ENCODE assay signal across 8 cellular contexts in the genomic region with DNA sequence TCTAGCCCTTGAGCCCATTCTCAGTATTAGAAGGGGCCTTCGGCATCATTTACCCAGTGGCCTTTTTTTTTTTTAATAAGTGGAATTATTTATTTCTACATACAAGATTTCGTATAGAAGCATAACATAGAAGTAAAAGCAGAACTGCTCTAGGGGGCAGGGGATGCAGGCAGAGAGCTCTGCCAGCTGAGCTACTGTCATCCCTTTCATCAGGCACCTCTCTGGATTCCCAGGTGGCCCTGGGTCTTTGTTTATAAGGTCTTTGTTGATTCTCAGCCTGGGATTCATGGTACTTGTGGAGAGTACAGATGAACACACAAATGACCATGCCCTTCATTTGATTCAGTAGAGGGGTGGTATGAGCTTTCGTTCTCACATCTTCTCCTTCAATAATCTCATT.
DNase-seq lines count a peak whose midpoint lies in the region; ATAC-seq and TF ChIP-seq lines count a peak whose summit lies in the region.

No MANE protein-coding gene starts in this region.

- TF ChIP-seq CTCF in chondrocyte (IDR thresholded peaks at IDR 0.05) (no peak), nephron progenitor cell (IDR thresholded peaks at IDR 0.05) (no peak)

- no peak overlapping the region for H3K4me3 Mint-ChIP-seq in chondrocyte (ENCODE audit: unreplicated experiment)
- no peak overlapping the region for H3K4me3 Mint-ChIP-seq in nephron progenitor cell
- H3K4me3 Mint-ChIP-seq in activated T-helper 17 cell treated with anti-CD3 and anti-CD28 coated beads, Interleukin-2, amount 50 U/mL, for 72 hours = no peak overlapping the region

- H3K9me3 Mint-ChIP-seq in chondrocyte (ENCODE audit: low read depth) (no peaks in the 10 kb centered on the region), nephron progenitor cell (no peaks in the 10 kb centered on the region)
- H3K9me3 Mint-ChIP-seq in activated T-helper 17 cell treated with anti-CD3 and anti-CD28 coated beads, Interleukin-2, amount 50 U/mL, for 72 hours = no peaks in the 10 kb centered on the region

- H3K4me1 Mint-ChIP-seq in chondrocyte (ENCODE audit: low read depth) = peaks cover 54% of the 10 kb centered on the region
- H3K4me1 Mint-ChIP-seq in nephron progenitor cell = peaks cover 13% of the 10 kb centered on the region
- peaks cover 21% of the 10 kb centered on the region for H3K4me1 Mint-ChIP-seq in activated T-helper 17 cell treated with anti-CD3 and anti-CD28 coated beads, Interleukin-2, amount 50 U/mL, for 72 hours

- H3K27me3 Mint-ChIP-seq in chondrocyte (ENCODE audit: low read depth) (no peaks in the 10 kb centered on the region), nephron progenitor cell (ENCODE audit: low read depth, poor library complexity) (peaks cover 3% of the 10 kb centered on the region)
- H3K27me3 Mint-ChIP-seq in activated T-helper 17 cell treated with anti-CD3 and anti-CD28 coated beads, Interleukin-2, amount 50 U/mL, for 72 hours = no peaks in the 10 kb centered on the region

- peak overlapping the region; percentile 91 for H3K27ac Mint-ChIP-seq in chondrocyte (ENCODE audit: unreplicated experiment)
- peak overlapping the region; percentile 40 for H3K27ac Mint-ChIP-seq in nephron progenitor cell
- no peak overlapping the region for H3K27ac Mint-ChIP-seq in activated T-helper 17 cell treated with anti-CD3 and anti-CD28 coated beads, Interleukin-2, amount 50 U/mL, for 72 hours

- no peak for ATAC-seq in activated T-helper 17 cell treated with anti-CD3 and anti-CD28 coated beads, Interleukin-2, amount 50 U/mL, for 72 hours (replicated peaks)

- DNase-seq in AML-193 (lab: John Stamatoyannopoulos, UW) (peak; percentile 55 to 59), NCI-H1092 treated with DMSO at 0.1 percent for 48 hours (lab: John Stamatoyannopoulos, UW) (peak; percentile 84), chondrocyte (ENCODE audit: low spot score) (no peak), nephron progenitor cell (no peak), T-helper 1 cell (no peak)
- no peak for DNase-seq in stimulated activated CD4-positive, alpha-beta T cell treated with anti-CD3 and anti-CD28 coated beads, Interleukin-15, amount 100 ng/mL, for 24 hours
- no peak for DNase-seq in stimulated activated CD4-positive, alpha-beta T cell treated with anti-CD3 and anti-CD28 coated beads, Interleukin-1b, Interleukin-23, amount 100 ng/mL, for 48 hours

- H3K36me3 Mint-ChIP-seq in chondrocyte (ENCODE audit: low read depth) (no peaks in the 10 kb centered on the region), nephron progenitor cell (ENCODE audit: low read depth) (no peaks in the 10 kb centered on the region)
- H3K36me3 Mint-ChIP-seq in activated T-helper 17 cell treated with anti-CD3 and anti-CD28 coated beads, Interleukin-2, amount 50 U/mL, for 72 hours (ENCODE audit: low read depth) = no peaks in the 10 kb centered on the region

Comparison
In these comparisons a context has a peak if more than half of its experiments do, and no peak if none do; other contexts are left out.
1. DNase-seq: peak in AML-193 (2 of 2) and NCI-H1092 treated with DMSO at 0.1 percent for 48 hours (single experiment); none in chondrocyte (single experiment), nephron progenitor cell (single experiment), T-helper 1 cell (0 of 5), stimulated activated CD4-positive, alpha-beta T cell treated with anti-CD3 and anti-CD28 coated beads, Interleukin-15, amount 100 ng/mL, for 24 hours (single experiment) and stimulated activated CD4-positive, alpha-beta T cell treated with anti-CD3 and anti-CD28 coated beads, Interleukin-1b, Interleukin-23, amount 100 ng/mL, for 48 hours (single experiment).